Comparison of ENCODE assay signal across 1 cellular context in the genomic region with DNA sequence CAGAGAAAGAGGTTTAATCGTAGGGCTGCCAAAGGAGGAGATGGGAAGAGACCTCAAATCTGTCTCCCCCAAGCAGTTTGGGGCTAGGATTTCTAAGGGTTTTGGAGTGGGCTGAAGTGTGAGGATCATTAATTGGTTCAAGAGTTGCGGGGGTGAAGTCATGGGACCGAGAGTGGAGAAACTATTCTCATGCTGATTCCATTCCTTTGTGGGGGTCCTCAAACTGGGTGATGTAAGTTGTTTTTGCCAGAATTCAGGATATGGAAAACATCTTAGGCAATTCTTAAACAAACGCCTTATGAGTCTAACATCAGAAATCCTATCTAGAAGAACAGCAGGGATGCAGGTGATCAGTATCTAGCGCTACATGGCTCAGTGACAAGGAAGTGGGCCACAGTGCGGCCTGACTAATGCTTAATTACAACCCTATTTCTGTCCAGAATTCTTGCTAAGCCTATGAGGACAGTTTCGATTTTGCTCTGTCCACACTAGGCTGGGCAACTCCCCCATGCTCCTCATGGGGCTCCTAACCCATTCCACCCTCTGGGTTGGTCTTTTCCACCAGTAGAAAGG.
TF ChIP-seq lines count a peak whose summit lies in the region.

No MANE protein-coding gene starts in this region.

TF ChIP-seq in GM23338, 12 proteins besides CTCF, POLR2A, EP300 and RAD21 (continued from another document):
- TF ChIP-seq, protein P1, sequence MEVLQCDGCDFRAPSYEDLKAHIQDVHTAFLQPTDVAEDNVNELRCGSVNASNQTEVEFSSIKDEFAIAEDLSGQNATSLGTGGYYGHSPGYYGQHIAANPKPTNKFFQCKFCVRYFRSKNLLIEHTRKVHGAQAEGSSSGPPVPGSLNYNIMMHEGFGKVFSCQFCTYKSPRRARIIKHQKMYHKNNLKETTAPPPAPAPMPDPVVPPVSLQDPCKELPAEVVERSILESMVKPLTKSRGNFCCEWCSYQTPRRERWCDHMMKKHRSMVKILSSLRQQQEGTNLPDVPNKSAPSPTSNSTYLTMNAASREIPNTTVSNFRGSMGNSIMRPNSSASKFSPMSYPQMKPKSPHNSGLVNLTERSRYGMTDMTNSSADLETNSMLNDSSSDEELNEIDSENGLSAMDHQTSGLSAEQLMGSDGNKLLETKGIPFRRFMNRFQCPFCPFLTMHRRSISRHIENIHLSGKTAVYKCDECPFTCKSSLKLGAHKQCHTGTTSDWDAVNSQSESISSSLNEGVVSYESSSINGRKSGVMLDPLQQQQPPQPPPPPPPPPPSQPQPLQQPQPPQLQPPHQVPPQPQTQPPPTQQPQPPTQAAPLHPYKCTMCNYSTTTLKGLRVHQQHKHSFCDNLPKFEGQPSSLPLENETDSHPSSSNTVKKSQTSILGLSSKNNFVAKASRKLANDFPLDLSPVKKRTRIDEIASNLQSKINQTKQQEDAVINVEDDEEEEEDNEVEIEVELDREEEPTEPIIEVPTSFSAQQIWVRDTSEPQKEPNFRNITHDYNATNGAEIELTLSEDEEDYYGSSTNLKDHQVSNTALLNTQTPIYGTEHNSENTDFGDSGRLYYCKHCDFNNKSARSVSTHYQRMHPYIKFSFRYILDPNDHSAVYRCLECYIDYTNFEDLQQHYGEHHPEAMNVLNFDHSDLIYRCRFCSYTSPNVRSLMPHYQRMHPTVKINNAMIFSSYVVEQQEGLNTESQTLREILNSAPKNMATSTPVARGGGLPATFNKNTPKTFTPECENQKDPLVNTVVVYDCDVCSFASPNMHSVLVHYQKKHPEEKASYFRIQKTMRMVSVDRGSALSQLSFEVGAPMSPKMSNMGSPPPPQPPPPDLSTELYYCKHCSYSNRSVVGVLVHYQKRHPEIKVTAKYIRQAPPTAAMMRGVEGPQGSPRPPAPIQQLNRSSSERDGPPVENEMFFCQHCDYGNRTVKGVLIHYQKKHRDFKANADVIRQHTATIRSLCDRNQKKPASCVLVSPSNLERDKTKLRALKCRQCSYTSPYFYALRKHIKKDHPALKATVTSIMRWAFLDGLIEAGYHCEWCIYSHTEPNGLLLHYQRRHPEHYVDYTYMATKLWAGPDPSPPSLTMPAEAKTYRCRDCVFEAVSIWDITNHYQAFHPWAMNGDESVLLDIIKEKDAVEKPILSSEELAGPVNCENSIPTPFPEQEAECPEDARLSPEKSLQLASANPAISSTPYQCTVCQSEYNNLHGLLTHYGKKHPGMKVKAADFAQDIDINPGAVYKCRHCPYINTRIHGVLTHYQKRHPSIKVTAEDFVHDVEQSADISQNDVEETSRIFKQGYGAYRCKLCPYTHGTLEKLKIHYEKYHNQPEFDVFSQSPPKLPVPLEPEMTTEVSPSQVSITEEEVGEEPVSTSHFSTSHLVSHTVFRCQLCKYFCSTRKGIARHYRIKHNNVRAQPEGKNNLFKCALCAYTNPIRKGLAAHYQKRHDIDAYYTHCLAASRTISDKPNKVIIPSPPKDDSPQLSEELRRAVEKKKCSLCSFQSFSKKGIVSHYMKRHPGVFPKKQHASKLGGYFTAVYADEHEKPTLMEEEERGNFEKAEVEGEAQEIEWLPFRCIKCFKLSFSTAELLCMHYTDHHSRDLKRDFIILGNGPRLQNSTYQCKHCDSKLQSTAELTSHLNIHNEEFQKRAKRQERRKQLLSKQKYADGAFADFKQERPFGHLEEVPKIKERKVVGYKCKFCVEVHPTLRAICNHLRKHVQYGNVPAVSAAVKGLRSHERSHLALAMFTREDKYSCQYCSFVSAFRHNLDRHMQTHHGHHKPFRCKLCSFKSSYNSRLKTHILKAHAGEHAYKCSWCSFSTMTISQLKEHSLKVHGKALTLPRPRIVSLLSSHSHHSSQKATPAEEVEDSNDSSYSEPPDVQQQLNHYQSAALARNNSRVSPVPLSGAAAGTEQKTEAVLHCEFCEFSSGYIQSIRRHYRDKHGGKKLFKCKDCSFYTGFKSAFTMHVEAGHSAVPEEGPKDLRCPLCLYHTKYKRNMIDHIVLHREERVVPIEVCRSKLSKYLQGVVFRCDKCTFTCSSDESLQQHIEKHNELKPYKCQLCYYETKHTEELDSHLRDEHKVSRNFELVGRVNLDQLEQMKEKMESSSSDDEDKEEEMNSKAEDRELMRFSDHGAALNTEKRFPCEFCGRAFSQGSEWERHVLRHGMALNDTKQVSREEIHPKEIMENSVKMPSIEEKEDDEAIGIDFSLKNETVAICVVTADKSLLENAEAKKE (CRISPR knock-in tag; IDR thresholded peaks at IDR 0.05), result no peak
- TF ChIP-seq CREB1 (CRISPR knock-in tag; IDR thresholded peaks at IDR 0.05; ENCODE audit: low read depth), result no peak
